In genomic region chr1:8633741-8634493, GRCh38 we compare ENCODE assay signal across 15 cellular contexts.
"Had no signal": no experiment of that assay in that cellular context is flagged by ENCODE, and none has a peak within 500 bp of the region (broad histone marks: within the 10 kb centered on the region; RNA-seq: fewer than 3 reads in every experiment).

No MANE protein-coding gene starts in this region.

- H3K27ac ChIP-seq: gastroesophageal sphincter, left lung, parathyroid adenoma, transverse colon had no signal

- H3K4me3 Mint-ChIP-seq: activated T-helper 17 cell treated with anti-CD3 and anti-CD28 coated beads, Interleukin-2, amount 50 U/mL, for 72 hours; naive thymus-derived CD4-positive, alpha-beta T cell; stimulated activated memory B cell treated with anti-CD40 and anti-IgM and Interleukin-4, amounts not matched to agents 10 μg/mL and 1 μg/mL and 100 μg/mL, for 72 hours; T-helper 1 cell treated with Interleukin-12 subunit alpha and Interleukin-12 subunit beta and Interleukin-4 antibody, amounts not matched to agents 30 μg/mL and 1 μg/mL, for 36 hours had no signal

- DNase-seq: activated CD4-positive, CD25-positive, alpha-beta regulatory T cell treated with anti-CD3 and anti-CD28 coated beads, Interleukin-2, amount 50 U/mL, for 72 hours; activated naive CD4-positive, alpha-beta T cell treated with Interleukin-2 at 50 U/mL for 16 hours; cerebellar nuclear complex; dermis blood vessel endothelial cell; islet precursor cell; left lung; mammary epithelial cell; naive thymus-derived CD4-positive, alpha-beta T cell; retina; transverse colon had no signal

- H3K27ac Mint-ChIP-seq: activated T-helper 17 cell treated with anti-CD3 and anti-CD28 coated beads, Interleukin-2, amount 50 U/mL, for 72 hours; naive thymus-derived CD4-positive, alpha-beta T cell; stimulated activated memory B cell treated with anti-CD40 and anti-IgM and Interleukin-4, amounts not matched to agents 10 μg/mL and 1 μg/mL and 100 μg/mL, for 72 hours; T-helper 1 cell treated with Interleukin-12 subunit alpha and Interleukin-12 subunit beta and Interleukin-4 antibody, amounts not matched to agents 30 μg/mL and 1 μg/mL, for 36 hours had no signal

- H3K4me3 ChIP-seq: gastroesophageal sphincter, left lung, transverse colon had no signal

- H3K36me3 ChIP-seq: left lung, transverse colon had no signal

- H3K27me3 ChIP-seq: gastroesophageal sphincter, left lung, transverse colon had no signal

- H3K9ac ChIP-seq: parathyroid adenoma had no signal

- H2AFZ ChIP-seq: parathyroid adenoma had no signal

- H3K9me3 Mint-ChIP-seq: activated T-helper 17 cell treated with anti-CD3 and anti-CD28 coated beads, Interleukin-2, amount 50 U/mL, for 72 hours; naive thymus-derived CD4-positive, alpha-beta T cell; stimulated activated memory B cell treated with anti-CD40 and anti-IgM and Interleukin-4, amounts not matched to agents 10 μg/mL and 1 μg/mL and 100 μg/mL, for 72 hours; T-helper 1 cell treated with Interleukin-12 subunit alpha and Interleukin-12 subunit beta and Interleukin-4 antibody, amounts not matched to agents 30 μg/mL and 1 μg/mL, for 36 hours had no signal

- H3K9me3 ChIP-seq: gastroesophageal sphincter, left lung, transverse colon had no signal

- ATAC-seq: activated T-helper 17 cell treated with anti-CD3 and anti-CD28 coated beads, Interleukin-2, amount 50 U/mL, for 72 hours; gastroesophageal sphincter; left lung; naive thymus-derived CD4-positive, alpha-beta T cell; stimulated activated memory B cell treated with anti-CD40 and anti-IgM and Interleukin-4, amounts not matched to agents 10 μg/mL and 1 μg/mL and 100 μg/mL, for 72 hours had no signal

- H3K27me3 Mint-ChIP-seq: activated T-helper 17 cell treated with anti-CD3 and anti-CD28 coated beads, Interleukin-2, amount 50 U/mL, for 72 hours; naive thymus-derived CD4-positive, alpha-beta T cell; stimulated activated memory B cell treated with anti-CD40 and anti-IgM and Interleukin-4, amounts not matched to agents 10 μg/mL and 1 μg/mL and 100 μg/mL, for 72 hours had no signal
